ENCODE assay signal across 1 cellular context in the genomic region with DNA sequence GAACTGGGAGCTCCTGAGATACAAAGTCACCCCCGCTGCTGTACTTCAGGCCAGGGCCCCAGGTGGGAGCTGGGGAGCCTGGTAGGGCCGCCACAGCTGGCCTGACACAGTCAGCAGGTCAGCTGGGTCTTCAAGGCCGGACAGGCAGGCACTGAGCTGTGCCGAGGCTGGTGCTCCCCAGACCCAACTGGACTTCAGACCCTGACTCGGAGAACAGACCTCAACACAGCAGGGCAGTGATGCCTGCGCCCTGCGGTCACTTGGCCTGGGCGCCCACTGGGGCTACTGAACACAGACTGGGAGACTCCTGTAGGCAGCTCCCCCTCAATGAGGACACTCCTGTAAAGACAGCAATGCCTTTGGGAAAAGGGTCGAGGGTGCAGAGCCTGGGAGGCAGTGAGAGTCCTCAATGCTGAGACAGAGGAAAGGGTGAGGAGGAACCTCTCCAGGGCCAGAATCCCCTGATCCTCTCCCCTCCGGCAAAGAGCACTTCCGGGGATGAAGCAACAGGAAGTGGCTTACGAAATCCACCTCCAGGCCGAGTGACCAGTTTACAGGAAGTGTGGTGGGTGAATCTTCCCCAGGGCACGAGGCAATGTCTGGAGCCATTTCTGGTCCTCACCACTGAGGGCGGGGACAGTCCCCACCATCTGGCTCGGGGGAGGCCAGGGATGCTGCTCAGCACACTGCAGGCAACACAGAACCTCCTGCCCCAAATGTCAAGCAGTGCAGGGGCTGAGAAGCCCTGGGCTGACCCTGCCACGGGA.
TF ChIP-seq lines count a peak whose summit lies in the region.

No MANE protein-coding gene starts in this region.

TF ChIP-seq in K562, 482 proteins besides CTCF, POLR2A, EP300 and RAD21 (continued from another document and continues in another):
- TF ChIP-seq, protein P1, sequence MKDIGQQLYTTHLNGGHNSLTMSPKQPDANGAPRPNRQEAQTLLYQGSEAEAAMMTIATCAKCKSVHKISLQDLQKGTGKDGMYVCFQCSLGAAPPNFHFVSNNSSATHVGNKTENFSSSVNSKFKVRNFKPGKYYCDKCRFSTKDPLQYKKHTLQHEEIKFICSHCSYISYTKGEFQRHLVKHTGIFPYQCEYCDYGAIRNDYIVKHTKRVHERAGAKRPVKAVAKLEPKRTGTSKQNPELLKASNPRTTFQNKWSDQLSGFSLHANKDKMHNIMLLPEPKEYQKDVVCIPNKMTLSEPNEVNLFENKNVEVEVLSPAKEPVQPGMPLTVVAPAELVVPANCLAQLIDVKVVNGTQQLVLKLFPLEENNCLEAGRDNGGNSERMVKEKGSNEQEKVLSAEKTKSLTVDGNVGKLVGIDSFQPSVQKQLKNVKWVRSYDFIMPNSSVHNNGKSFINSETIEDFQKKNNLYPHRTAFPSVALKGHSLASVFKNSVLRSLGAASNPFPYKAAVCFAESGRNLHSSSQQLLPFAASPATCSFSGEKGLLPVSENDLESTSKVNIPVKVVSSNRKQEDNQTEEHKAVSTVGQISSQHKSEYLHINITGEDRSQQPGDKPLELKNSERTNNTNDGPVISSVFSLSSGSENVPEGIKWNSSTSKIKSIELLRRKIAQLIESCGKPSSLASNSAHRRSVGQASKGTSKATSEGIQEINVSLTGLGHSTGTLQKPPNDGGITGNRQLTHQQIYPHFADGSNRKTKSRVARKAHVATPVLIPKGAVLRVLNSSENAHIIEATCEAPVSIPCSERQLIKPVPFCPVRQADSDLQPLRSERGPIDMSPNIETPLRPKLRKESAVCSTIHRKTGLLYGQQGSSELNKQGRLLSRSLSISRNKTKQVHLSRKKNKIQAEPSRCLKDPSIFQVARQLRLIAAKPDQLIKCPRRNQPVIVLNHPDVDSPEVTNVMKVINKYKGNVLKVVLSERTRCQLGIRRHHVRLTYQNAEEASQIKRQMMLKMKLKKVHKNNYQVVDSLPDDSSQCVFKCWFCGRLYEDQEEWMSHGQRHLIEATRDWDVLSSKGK (CRISPR knock-in tag; IDR thresholded peaks at IDR 0.05) = no peak
- peak; percentile 60 for TF ChIP-seq RBFOX2 (IDR thresholded peaks at IDR 0.05; ENCODE audit: low read depth, low read length)
- peak; percentile 78 for TF ChIP-seq SMAD4 (CRISPR knock-in tag; conservative IDR thresholded peaks at IDR 0.05)
- no peak for TF ChIP-seq KDM1A (IDR thresholded peaks at IDR 0.05)
- TF ChIP-seq, protein P2, sequence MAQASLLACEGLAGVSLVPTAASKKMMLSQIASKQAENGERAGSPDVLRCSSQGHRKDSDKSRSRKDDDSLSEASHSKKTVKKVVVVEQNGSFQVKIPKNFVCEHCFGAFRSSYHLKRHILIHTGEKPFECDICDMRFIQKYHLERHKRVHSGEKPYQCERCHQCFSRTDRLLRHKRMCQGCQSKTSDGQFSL (CRISPR knock-in tag; IDR thresholded peaks at IDR 0.05) = no peak
- TF ChIP-seq, protein P2 (tag; IDR thresholded peaks at IDR 0.05) = no peak
- no peak for TF ChIP-seq CAMTA2 (CRISPR knock-in tag; conservative IDR thresholded peaks at IDR 0.05)
- TF ChIP-seq PHB2 (IDR thresholded peaks at IDR 0.05; ENCODE audit: low read depth) = no peak
- no peak for TF ChIP-seq ZNF707 (CRISPR knock-in tag; conservative IDR thresholded peaks at IDR 0.05)
- TF ChIP-seq DIDO1 (tag; IDR thresholded peaks at IDR 0.05; ENCODE audit: low read depth) = no peak
- TF ChIP-seq, protein P3, sequence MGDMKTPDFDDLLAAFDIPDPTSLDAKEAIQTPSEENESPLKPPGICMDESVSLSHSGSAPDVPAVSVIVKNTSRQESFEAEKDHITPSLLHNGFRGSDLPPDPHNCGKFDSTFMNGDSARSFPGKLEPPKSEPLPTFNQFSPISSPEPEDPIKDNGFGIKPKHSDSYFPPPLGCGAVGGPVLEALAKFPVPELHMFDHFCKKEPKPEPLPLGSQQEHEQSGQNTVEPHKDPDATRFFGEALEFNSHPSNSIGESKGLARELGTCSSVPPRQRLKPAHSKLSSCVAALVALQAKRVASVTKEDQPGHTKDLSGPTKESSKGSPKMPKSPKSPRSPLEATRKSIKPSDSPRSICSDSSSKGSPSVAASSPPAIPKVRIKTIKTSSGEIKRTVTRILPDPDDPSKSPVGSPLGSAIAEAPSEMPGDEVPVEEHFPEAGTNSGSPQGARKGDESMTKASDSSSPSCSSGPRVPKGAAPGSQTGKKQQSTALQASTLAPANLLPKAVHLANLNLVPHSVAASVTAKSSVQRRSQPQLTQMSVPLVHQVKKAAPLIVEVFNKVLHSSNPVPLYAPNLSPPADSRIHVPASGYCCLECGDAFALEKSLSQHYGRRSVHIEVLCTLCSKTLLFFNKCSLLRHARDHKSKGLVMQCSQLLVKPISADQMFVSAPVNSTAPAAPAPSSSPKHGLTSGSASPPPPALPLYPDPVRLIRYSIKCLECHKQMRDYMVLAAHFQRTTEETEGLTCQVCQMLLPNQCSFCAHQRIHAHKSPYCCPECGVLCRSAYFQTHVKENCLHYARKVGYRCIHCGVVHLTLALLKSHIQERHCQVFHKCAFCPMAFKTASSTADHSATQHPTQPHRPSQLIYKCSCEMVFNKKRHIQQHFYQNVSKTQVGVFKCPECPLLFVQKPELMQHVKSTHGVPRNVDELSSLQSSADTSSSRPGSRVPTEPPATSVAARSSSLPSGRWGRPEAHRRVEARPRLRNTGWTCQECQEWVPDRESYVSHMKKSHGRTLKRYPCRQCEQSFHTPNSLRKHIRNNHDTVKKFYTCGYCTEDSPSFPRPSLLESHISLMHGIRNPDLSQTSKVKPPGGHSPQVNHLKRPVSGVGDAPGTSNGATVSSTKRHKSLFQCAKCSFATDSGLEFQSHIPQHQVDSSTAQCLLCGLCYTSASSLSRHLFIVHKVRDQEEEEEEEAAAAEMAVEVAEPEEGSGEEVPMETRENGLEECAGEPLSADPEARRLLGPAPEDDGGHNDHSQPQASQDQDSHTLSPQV (IDR thresholded peaks at IDR 0.05) = peak; percentile 81
- TF ChIP-seq, protein P4, sequence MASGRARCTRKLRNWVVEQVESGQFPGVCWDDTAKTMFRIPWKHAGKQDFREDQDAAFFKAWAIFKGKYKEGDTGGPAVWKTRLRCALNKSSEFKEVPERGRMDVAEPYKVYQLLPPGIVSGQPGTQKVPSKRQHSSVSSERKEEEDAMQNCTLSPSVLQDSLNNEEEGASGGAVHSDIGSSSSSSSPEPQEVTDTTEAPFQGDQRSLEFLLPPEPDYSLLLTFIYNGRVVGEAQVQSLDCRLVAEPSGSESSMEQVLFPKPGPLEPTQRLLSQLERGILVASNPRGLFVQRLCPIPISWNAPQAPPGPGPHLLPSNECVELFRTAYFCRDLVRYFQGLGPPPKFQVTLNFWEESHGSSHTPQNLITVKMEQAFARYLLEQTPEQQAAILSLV (tag; IDR thresholded peaks at IDR 0.05) = 0 out of 2 replicates have a peak, but pooled peaks have one; percentile 38
- TF ChIP-seq TAF9B (IDR thresholded peaks at IDR 0.05; ENCODE audit: partially characterized antibody) = no peak
- no peak for TF ChIP-seq ZNF551 (CRISPR knock-in tag; IDR thresholded peaks at IDR 0.05)
- no peak for TF ChIP-seq PML (IDR thresholded peaks at IDR 0.05; ENCODE audit: low read length)
- no peak for TF ChIP-seq LARP7 (IDR thresholded peaks at IDR 0.05)
- TF ChIP-seq HMGN3 (IDR thresholded peaks at IDR 0.05; ENCODE audit: borderline replicate concordance, extremely low read depth, insufficient read length, low read depth, low read length) = no peak
- no peak for TF ChIP-seq ZNF586 (CRISPR knock-in tag; conservative IDR thresholded peaks at IDR 0.05)
- TF ChIP-seq, protein P5, sequence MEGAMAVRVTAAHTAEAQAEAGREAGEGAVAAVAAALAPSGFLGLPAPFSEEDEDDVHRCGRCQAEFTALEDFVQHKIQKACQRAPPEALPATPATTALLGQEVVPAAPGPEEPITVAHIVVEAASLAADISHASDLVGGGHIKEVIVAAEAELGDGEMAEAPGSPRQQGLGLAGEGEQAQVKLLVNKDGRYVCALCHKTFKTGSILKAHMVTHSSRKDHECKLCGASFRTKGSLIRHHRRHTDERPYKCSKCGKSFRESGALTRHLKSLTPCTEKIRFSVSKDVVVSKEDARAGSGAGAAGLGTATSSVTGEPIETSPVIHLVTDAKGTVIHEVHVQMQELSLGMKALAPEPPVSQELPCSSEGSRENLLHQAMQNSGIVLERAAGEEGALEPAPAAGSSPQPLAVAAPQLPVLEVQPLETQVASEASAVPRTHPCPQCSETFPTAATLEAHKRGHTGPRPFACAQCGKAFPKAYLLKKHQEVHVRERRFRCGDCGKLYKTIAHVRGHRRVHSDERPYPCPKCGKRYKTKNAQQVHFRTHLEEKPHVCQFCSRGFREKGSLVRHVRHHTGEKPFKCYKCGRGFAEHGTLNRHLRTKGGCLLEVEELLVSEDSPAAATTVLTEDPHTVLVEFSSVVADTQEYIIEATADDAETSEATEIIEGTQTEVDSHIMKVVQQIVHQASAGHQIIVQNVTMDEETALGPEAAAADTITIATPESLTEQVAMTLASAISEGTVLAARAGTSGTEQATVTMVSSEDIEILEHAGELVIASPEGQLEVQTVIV (CRISPR knock-in tag; IDR thresholded peaks at IDR 0.05; ENCODE audit: borderline replicate concordance) = no peak
- TF ChIP-seq, protein P6, sequence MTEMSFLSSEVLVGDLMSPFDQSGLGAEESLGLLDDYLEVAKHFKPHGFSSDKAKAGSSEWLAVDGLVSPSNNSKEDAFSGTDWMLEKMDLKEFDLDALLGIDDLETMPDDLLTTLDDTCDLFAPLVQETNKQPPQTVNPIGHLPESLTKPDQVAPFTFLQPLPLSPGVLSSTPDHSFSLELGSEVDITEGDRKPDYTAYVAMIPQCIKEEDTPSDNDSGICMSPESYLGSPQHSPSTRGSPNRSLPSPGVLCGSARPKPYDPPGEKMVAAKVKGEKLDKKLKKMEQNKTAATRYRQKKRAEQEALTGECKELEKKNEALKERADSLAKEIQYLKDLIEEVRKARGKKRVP (CRISPR knock-in tag; IDR thresholded peaks at IDR 0.05) = peak; percentile 82; the same call in 1 of the 2 replicates
- peak; percentile 67; a peak in 3 of 4 replicates for TF ChIP-seq ETV6 (IDR thresholded peaks at IDR 0.05; ENCODE audit: borderline replicate concordance in 1 of 2, low read depth in 2 of 2, low read length in 1 of 2)
- TF ChIP-seq ETV6 (CRISPR knock-in tag; IDR thresholded peaks at IDR 0.05; ENCODE audit: borderline replicate concordance) = no peak
- no peak for TF ChIP-seq ZNF76 (CRISPR knock-in tag; IDR thresholded peaks at IDR 0.05; ENCODE audit: borderline replicate concordance)
- TF ChIP-seq TAF1 (IDR thresholded peaks at IDR 0.05; ENCODE audit: control insufficient read depth, extremely low read depth, insufficient read depth, low read length, severe bottlenecking) = no peak
- no peak for TF ChIP-seq SMAD2 (IDR thresholded peaks at IDR 0.05; ENCODE audit: low read depth, low read length)
- no peak for TF ChIP-seq SAP30 (IDR thresholded peaks at IDR 0.05; ENCODE audit: borderline replicate concordance, insufficient read depth, low read depth, low read length, poor library complexity, severe bottlenecking)
- TF ChIP-seq KLF1 (tag; IDR thresholded peaks at IDR 0.05) = no peak
- TF ChIP-seq NBN (IDR thresholded peaks at IDR 0.05; ENCODE audit: low read depth) = no peak
- TF ChIP-seq ADNP (tag; IDR thresholded peaks at IDR 0.05) = no peak
- no peak for TF ChIP-seq BACH1 (tag; IDR thresholded peaks at IDR 0.05)
- no peak for TF ChIP-seq ZNF282 (CRISPR knock-in tag; IDR thresholded peaks at IDR 0.05)
- TF ChIP-seq CREB1 (IDR thresholded peaks at IDR 0.05) = no peak
- no peak for TF ChIP-seq CREB1 (CRISPR knock-in tag; IDR thresholded peaks at IDR 0.05)
- no peak for TF ChIP-seq PURB (CRISPR knock-in tag; IDR thresholded peaks at IDR 0.05; ENCODE audit: low read depth)
- no peak for TF ChIP-seq TEAD1 (CRISPR knock-in tag; IDR thresholded peaks at IDR 0.05)
- TF ChIP-seq ZNF133 (CRISPR knock-in tag; IDR thresholded peaks at IDR 0.05) = no peak
- TF ChIP-seq FOXA3 (CRISPR knock-in tag; conservative IDR thresholded peaks at IDR 0.05 in 1 of 2, IDR thresholded peaks at IDR 0.05 in 1 of 2) = no peak
- TF ChIP-seq ZNF408 (CRISPR knock-in tag; IDR thresholded peaks at IDR 0.05; ENCODE audit: low read depth) = no peak
- no peak for TF ChIP-seq XRCC3 (IDR thresholded peaks at IDR 0.05)
- peak; percentile 91 for TF ChIP-seq ELF1 (tag; IDR thresholded peaks at IDR 0.05)
- no peak for TF ChIP-seq SRSF9 (IDR thresholded peaks at IDR 0.05; ENCODE audit: borderline replicate concordance, low read depth, low read length)
- TF ChIP-seq, protein P7, sequence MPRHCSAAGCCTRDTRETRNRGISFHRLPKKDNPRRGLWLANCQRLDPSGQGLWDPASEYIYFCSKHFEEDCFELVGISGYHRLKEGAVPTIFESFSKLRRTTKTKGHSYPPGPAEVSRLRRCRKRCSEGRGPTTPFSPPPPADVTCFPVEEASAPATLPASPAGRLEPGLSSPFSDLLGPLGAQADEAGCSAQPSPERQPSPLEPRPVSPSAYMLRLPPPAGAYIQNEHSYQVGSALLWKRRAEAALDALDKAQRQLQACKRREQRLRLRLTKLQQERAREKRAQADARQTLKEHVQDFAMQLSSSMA (CRISPR knock-in tag; IDR thresholded peaks at IDR 0.05) = no peak
- TF ChIP-seq EWSR1 (IDR thresholded peaks at IDR 0.05; ENCODE audit: borderline replicate concordance, low read depth, partially characterized antibody) = no peak
- no peak for TF ChIP-seq RBM34 (IDR thresholded peaks at IDR 0.05; ENCODE audit: borderline replicate concordance, insufficient read depth, low read length)
- no peak for TF ChIP-seq BRCA1 (IDR thresholded peaks at IDR 0.05)
- no peak for TF ChIP-seq BRCA1 (CRISPR knock-in tag; IDR thresholded peaks at IDR 0.05)
- TF ChIP-seq SETDB1 (IDR thresholded peaks at IDR 0.05; ENCODE audit: low read length) = no peak
- TF ChIP-seq NUFIP1 (IDR thresholded peaks at IDR 0.05; ENCODE audit: partially characterized antibody) = no peak
- TF ChIP-seq, protein P8, sequence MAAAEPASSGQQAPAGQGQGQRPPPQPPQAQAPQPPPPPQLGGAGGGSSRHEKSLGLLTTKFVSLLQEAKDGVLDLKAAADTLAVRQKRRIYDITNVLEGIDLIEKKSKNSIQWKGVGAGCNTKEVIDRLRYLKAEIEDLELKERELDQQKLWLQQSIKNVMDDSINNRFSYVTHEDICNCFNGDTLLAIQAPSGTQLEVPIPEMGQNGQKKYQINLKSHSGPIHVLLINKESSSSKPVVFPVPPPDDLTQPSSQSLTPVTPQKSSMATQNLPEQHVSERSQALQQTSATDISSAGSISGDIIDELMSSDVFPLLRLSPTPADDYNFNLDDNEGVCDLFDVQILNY (CRISPR knock-in tag; IDR thresholded peaks at IDR 0.05) = no peak
- TF ChIP-seq NFATC3 (IDR thresholded peaks at IDR 0.05) = no peak
- no peak for TF ChIP-seq SMARCB1 (IDR thresholded peaks at IDR 0.05; ENCODE audit: insufficient read length, low read depth)
- no peak for TF ChIP-seq PHF8 (IDR thresholded peaks at IDR 0.05; ENCODE audit: borderline replicate concordance, low read length)
- no peak for TF ChIP-seq ZNF41 (CRISPR knock-in tag; conservative IDR thresholded peaks at IDR 0.05)
- TF ChIP-seq, protein P9, sequence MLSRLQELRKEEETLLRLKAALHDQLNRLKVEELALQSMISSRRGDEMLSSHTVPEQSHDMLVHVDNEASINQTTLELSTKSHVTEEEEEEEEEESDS (CRISPR knock-in tag; IDR thresholded peaks at IDR 0.05) = no peak
- TF ChIP-seq CBX5 (IDR thresholded peaks at IDR 0.05; ENCODE audit: borderline replicate concordance, low read depth) = no peak
- TF ChIP-seq MYC (IDR thresholded peaks at IDR 0.05; ENCODE audit: low read depth, low read length) = peak; percentile 88
- TF ChIP-seq MYC (CRISPR knock-in tag; IDR thresholded peaks at IDR 0.05; ENCODE audit: borderline replicate concordance, low read depth) = peak; percentile 51; the same call in 1 of the 2 replicates
- TF ChIP-seq ZNF785 (CRISPR knock-in tag; IDR thresholded peaks at IDR 0.05) = no peak
- no peak for TF ChIP-seq RB1 (IDR thresholded peaks at IDR 0.05; ENCODE audit: low read depth)
